12 cellular contexts compared by ENCODE assay signal in the genomic region with DNA sequence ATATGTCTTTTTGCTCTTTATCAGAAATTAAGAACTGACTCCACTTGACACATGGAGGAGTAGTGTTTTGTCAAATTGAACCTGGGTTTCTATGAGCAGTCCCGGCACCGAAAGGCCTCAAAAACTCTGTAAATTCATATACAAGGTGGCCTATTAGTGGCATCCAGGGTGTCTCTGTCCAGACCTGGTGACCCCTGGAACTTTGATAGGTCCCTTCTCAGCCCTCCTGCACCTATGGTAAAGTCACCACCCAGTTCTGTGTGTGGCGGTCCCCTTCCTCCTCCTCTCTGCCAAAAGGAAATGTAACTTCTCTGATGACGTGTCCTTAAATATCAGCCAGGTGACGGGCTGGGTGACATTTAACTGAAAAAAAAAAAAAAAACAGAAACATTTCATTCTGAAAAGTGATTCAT.
DNase-seq lines count a peak whose midpoint lies in the region; ATAC-seq, FAIRE-seq and TF ChIP-seq lines count a peak whose summit lies in the region.
"Had no signal": no experiment of that assay in that cellular context is flagged by ENCODE, and none has a peak within 500 bp of the region (broad histone marks: within the 10 kb centered on the region; RNA-seq: fewer than 3 reads in every experiment).

No MANE protein-coding gene starts in this region.

- POLR2A ChIA-PET in activated naive CD8-positive, alpha-beta T cell treated with anti-CD3 and anti-CD28 coated beads, Interleukin-2, amount 10 ng/mL, durations not matched to agents 7 days and 5 days (lab: Charles Lee): interaction anchor here (1.0 to 5.3 kb wide), 8 partner anchors 10 to 205 kb away, joined by 4 to 52 read pairs (median 14); no protein-coding TSS in a partner anchor

- no peak overlapping the region for H3K27ac ChIP-seq in substantia nigra (ENCODE audit: low read depth, low read length, poor library complexity, severe bottlenecking)

- H3K4me1 Mint-ChIP-seq in activated naive CD8-positive, alpha-beta T cell treated with anti-CD3 and anti-CD28 coated beads, Interleukin-2, amount 10 ng/mL, durations not matched to agents 7 days and 5 days: peaks cover 40% of the 10 kb centered on the region

- peak overlapping the region; percentile 99 for H3K4me3 Mint-ChIP-seq in activated naive CD8-positive, alpha-beta T cell treated with anti-CD3 and anti-CD28 coated beads, Interleukin-2, amount 10 ng/mL, durations not matched to agents 7 days and 5 days

- H3K9me3 Mint-ChIP-seq in activated naive CD8-positive, alpha-beta T cell treated with anti-CD3 and anti-CD28 coated beads, Interleukin-2, amount 10 ng/mL, durations not matched to agents 7 days and 5 days: no peaks in the 10 kb centered on the region

- H3K27ac Mint-ChIP-seq in activated naive CD8-positive, alpha-beta T cell treated with anti-CD3 and anti-CD28 coated beads, Interleukin-2, amount 10 ng/mL, durations not matched to agents 7 days and 5 days: peak overlapping the region; percentile 99

- peak; percentile 41 for DNase-seq in activated CD4-positive, alpha-beta T cell treated with anti-CD3 and anti-CD28 coated beads, Interleukin-2, amount 50 U/mL, for 1 hour
- DNase-seq in activated naive CD8-positive, alpha-beta T cell treated with anti-CD3 and anti-CD28 coated beads, Interleukin-2, amount 10 ng/mL, durations not matched to agents 7 days and 5 days: peak; percentile 56
- DNase-seq in stimulated activated CD4-positive, alpha-beta T cell treated with anti-CD3 and anti-CD28 coated beads, Interleukin-2, amount 100 ng/mL, for 4 hours (ENCODE audit: low read depth): peak; percentile 47
- DNase-seq in GDM1 (lab: John Stamatoyannopoulos, UW): no peak
- DNase-seq in substantia nigra (lab: John Stamatoyannopoulos, UW): no peak
- DNase-seq in HTR-8/SVneo (ENCODE audit: insufficient read length, low spot score): no peak
- DNase-seq: AML-193, SK-N-SH had no signal

- no peaks in the 10 kb centered on the region for H3K27me3 Mint-ChIP-seq in activated naive CD8-positive, alpha-beta T cell treated with anti-CD3 and anti-CD28 coated beads, Interleukin-2, amount 10 ng/mL, durations not matched to agents 7 days and 5 days

- TF ChIP-seq POLR2A in GM18526 (IDR thresholded peaks at IDR 0.05; ENCODE audit: extremely low read depth, insufficient read length): peak; percentile 29

- peaks cover 4% of the 10 kb centered on the region for H3K36me3 Mint-ChIP-seq in activated naive CD8-positive, alpha-beta T cell treated with anti-CD3 and anti-CD28 coated beads, Interleukin-2, amount 10 ng/mL, durations not matched to agents 7 days and 5 days

- FAIRE-seq in HTR-8/SVneo (lab: Jason Lieb, UNC): no peak
- FAIRE-seq: endothelial cell of umbilical vein, K562 had no signal

- peak; percentile 47 for ATAC-seq in activated naive CD8-positive, alpha-beta T cell treated with anti-CD3 and anti-CD28 coated beads, Interleukin-2, amount 10 ng/mL, durations not matched to agents 7 days and 5 days (ENCODE audit: low read depth)
- ATAC-seq in GM21737 (IDR thresholded peaks at IDR 0.05; ENCODE audit: unreplicated experiment): no peak
- ATAC-seq: K562 had no signal

Comparison
In these comparisons a context has a peak if more than half of its experiments do, and no peak if none do; other contexts are left out.
1. DNase-seq: peak in activated CD4-positive, alpha-beta T cell treated with anti-CD3 and anti-CD28 coated beads, Interleukin-2, amount 50 U/mL, for 1 hour (single experiment), activated naive CD8-positive, alpha-beta T cell treated with anti-CD3 and anti-CD28 coated beads, Interleukin-2, amount 10 ng/mL, durations not matched to agents 7 days and 5 days (single experiment) and stimulated activated CD4-positive, alpha-beta T cell treated with anti-CD3 and anti-CD28 coated beads, Interleukin-2, amount 100 ng/mL, for 4 hours (single experiment); none in GDM1 (single experiment), substantia nigra (0 of 49) and HTR-8/SVneo (single experiment).